Comparison of ENCODE assay signal across 8 cellular contexts in genomic region chr19:40465025-40465780, GRCh38. TPM values are rescaled to one million over a fixed set of nuclear protein-coding genes. Genes with fewer than 3 reads are reported as not detected.
A peak's percentile ranks its signal among the peaks of the same experiment; 100 is the strongest.
DNase-seq lines count a peak whose midpoint lies in the region; ATAC-seq and TF ChIP-seq lines count a peak whose summit lies in the region.

Gene BLVRB (minus strand): TSS chr19:40465745. CDS start chr19:40465688, 57 bp downstream.

- 5% methylated on average over 32 of the region's 32 CpGs for WGBS in heart right ventricle, 2 donors
- 6% methylated on average over 27 of the region's 32 CpGs for WGBS in prostate gland

- TF ChIP-seq POLR2A in GM15510 (IDR thresholded peaks at IDR 0.05; ENCODE audit: borderline replicate concordance, extremely low read depth, insufficient read length) (peak; percentile 78), prostate gland (IDR thresholded peaks at IDR 0.05) (peak; percentile 98)

- H3K36me3 Mint-ChIP-seq in activated naive CD4-positive, alpha-beta T cell treated with anti-CD3 and anti-CD28 coated beads, Interleukin-2, amount 50 U/mL, for 72 hours, result peaks cover 7 to 8% of the 10 kb centered on the region in 2 donors

- no peaks in the 10 kb centered on the region for H3K9me3 Mint-ChIP-seq in activated naive CD4-positive, alpha-beta T cell treated with anti-CD3 and anti-CD28 coated beads, Interleukin-2, amount 50 U/mL, for 72 hours

- H3K4me3 ChIP-seq in heart right ventricle (peak within 1 kb of the TSS; percentile 49 to 97 (median 74)), prostate gland (peak within 1 kb of the TSS; percentile 69 to 71)

- ATAC-seq in activated naive CD4-positive, alpha-beta T cell treated with anti-CD3 and anti-CD28 coated beads, Interleukin-2, amount 50 U/mL, for 72 hours, result peak in 1 of 2 donors; percentile 30
- ATAC-seq in heart right ventricle, result peak in 7 of 8 donors; percentile 0 to 32 (median 8)
- ATAC-seq in GM19397 (IDR thresholded peaks at IDR 0.05; ENCODE audit: unreplicated experiment), result no peak
- ATAC-seq in HG03342 (IDR thresholded peaks at IDR 0.05; ENCODE audit: unreplicated experiment), result no peak

- H3K27me3 ChIP-seq in heart right ventricle, result peaks cover 0 to 26% (median 0%) of the 10 kb centered on the region in 7 donors
- H3K27me3 ChIP-seq in prostate gland (replicated peaks; ENCODE audit: insufficient read depth), result no peaks in the 10 kb centered on the region

- intact Hi-C loops in heart right ventricle (cut with DNase I), result loop anchor here in 7 of 10 donors (1.0 to 10.0 kb wide), 12 partner anchors 20 to 170 kb away; partner anchors contain the start of genes SERTAD3 (in 2 of the 7) and LTBP4 (in 1 of the 7)
- intact Hi-C loops in prostate gland (cut with DNase I), result loop anchor here (2.0 to 10.0 kb wide), 6 partner anchors 20 to 170 kb away; partner anchors contain the start of genes LTBP4, SERTAD1, SERTAD3 and SHKBP1

- TF ChIP-seq CTCF in heart right ventricle (IDR thresholded peaks at IDR 0.05) (no peak), prostate gland (IDR thresholded peaks at IDR 0.05) (peak in 1 of 4 experiments; percentile 6)

- H3K27ac ChIP-seq in heart right ventricle, result peak within 1 kb of the TSS; percentile 70 to 94 (median 86)
- H3K27ac ChIP-seq in prostate gland, result peak within 1 kb of the TSS; percentile 96 to 97

- peak within 1 kb of the TSS; percentile 87 to 90 for H3K27ac Mint-ChIP-seq in activated naive CD4-positive, alpha-beta T cell treated with anti-CD3 and anti-CD28 coated beads, Interleukin-2, amount 50 U/mL, for 72 hours

- no peaks in the 10 kb centered on the region for H3K36me3 ChIP-seq in heart right ventricle
- no peaks in the 10 kb centered on the region for H3K36me3 ChIP-seq in prostate gland

- peaks cover 6 to 53% (median 26%) of the 10 kb centered on the region in 9 donors for H3K4me1 ChIP-seq in heart right ventricle
- H3K4me1 ChIP-seq in prostate gland (replicated peaks), result peaks cover 11% of the 10 kb centered on the region

- DNase-seq in A172 (ENCODE audit: low spot score) (peak; percentile 55), NCI-H2227 (lab: John Stamatoyannopoulos, UW; ENCODE audit: unreplicated experiment) (peak; percentile 73), heart right ventricle (no peak), prostate gland (ENCODE audit: low spot score) (no peak)
- no peak for DNase-seq in activated naive CD4-positive, alpha-beta T cell treated with anti-CD3 and anti-CD28 coated beads, Interleukin-2, amount 50 U/mL, for 72 hours (ENCODE audit: low spot score in 2 of 2)

- H3K9me3 ChIP-seq in heart right ventricle (no peaks in the 10 kb centered on the region), prostate gland (no peaks in the 10 kb centered on the region)

RNA-seq across cellular contexts. Expression of gene BLVRB, which starts in this region (rescaled TPM):
- total RNA-seq in A172 (2014; rRNA removed; shearing (Covaris generic)), result 327 and 381 TPM in 2 replicates
- 10 to 100 TPM; 39.7 to 52.2 TPM for total RNA-seq in activated naive CD4-positive, alpha-beta T cell treated with anti-CD3 and anti-CD28 coated beads, Interleukin-2, amount 50 U/mL, for 72 hours
- total RNA-seq in heart right ventricle, result 100 to 1,000 TPM in 3 of 10 donors, 10 to 100 TPM in 7; 70.9 to 144 (median 91.4) TPM
- polyA plus RNA-seq in heart right ventricle, result 100 to 1,000 TPM in 1 of 2 donors, 10 to 100 TPM in 1; 95.8 to 213 TPM
- 100 to 1,000 TPM; 101 to 261 TPM for total RNA-seq in prostate gland

Comparison
In these comparisons a context has a peak if more than half of its experiments do, and no peak if none do; other contexts are left out.
1. DNase-seq: peak in A172 (single experiment) and NCI-H2227 (single experiment); none in activated naive CD4-positive, alpha-beta T cell treated with anti-CD3 and anti-CD28 coated beads, Interleukin-2, amount 50 U/mL, for 72 hours (0 of 2), heart right ventricle (0 of 2) and prostate gland (single experiment).
2. ATAC-seq: peak in heart right ventricle (7 of 8); none in GM19397 (single experiment) and HG03342 (single experiment).